ENCODE assay signal across 8 cellular contexts in the genomic region with DNA sequence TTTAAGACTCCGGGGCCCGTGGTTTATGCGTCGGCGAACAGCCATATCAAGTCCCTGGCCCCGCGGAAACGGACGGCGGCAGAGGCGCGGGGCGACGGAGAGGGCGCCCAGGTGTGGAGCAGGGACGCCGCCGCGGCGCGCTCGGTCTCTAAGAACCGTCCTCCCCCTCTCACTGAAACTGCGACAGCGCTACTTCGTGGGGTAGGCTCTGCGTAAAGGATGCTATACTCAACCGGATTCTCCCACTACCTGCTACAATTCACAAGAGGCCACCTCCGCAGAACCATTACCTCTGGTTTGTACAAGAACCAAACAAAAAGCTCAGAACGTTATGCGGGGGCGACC. TPM values are rescaled to one million over a fixed set of nuclear protein-coding genes. Genes with fewer than 3 reads are reported as not detected.
DNase-seq lines count a peak whose midpoint lies in the region; ATAC-seq, FAIRE-seq and TF ChIP-seq lines count a peak whose summit lies in the region.

No MANE protein-coding gene starts in this region.

- H3K27me3 ChIP-seq in uterus = no peaks in the 10 kb centered on the region

- DNase-seq in NCI-H2081 (lab: John Stamatoyannopoulos, UW) (peak; percentile 30 to 48), NCI-H2081 treated with DMSO at 0.1 percent for 48 hours (lab: John Stamatoyannopoulos, UW) (no peak), H54 (ENCODE audit: insufficient read length, low spot score) (peak; percentile 63), LoVo (ENCODE audit: low spot score) (peak; percentile 56), epithelial cell of prostate (ENCODE audit: low read depth, low spot score) (no peak), uterus (no peak)
- DNase-seq in activated CD8-positive, alpha-beta T cell treated with anti-CD3 and anti-CD28 coated beads for 36 hours = peak; percentile 71
- peak in 5 of 10 donors; percentile 26 to 47 (median 45) for DNase-seq in naive thymus-derived CD8-positive, alpha-beta T cell

- H3K4me3 ChIP-seq in uterus = peak overlapping the region; percentile 80 to 91

- no peaks in the 10 kb centered on the region for H3K27me3 Mint-ChIP-seq in activated CD8-positive, alpha-beta T cell treated with anti-CD3 and anti-CD28 coated beads for 36 hours
- no peaks in the 10 kb centered on the region for H3K27me3 Mint-ChIP-seq in naive thymus-derived CD8-positive, alpha-beta T cell

- H3K27ac ChIP-seq in epithelial cell of prostate = peak overlapping the region; percentile 55
- peak overlapping the region; percentile 87 to 90 for H3K27ac ChIP-seq in uterus

- no peak for TF ChIP-seq CTCF in activated CD8-positive, alpha-beta T cell treated with anti-CD3 and anti-CD28 coated beads for 36 hours (IDR thresholded peaks at IDR 0.05)
- no peak for TF ChIP-seq CTCF in uterus (IDR thresholded peaks at IDR 0.05)

- no peaks in the 10 kb centered on the region for H3K4me1 ChIP-seq in uterus

- intact Hi-C loops in activated CD8-positive, alpha-beta T cell treated with anti-CD3 and anti-CD28 coated beads for 36 hours (cut with micrococcal nuclease) = loop anchor here (5.0 kb wide), 1 partner anchor 56 kb away; no protein-coding TSS in a partner anchor
- intact Hi-C loops in uterus (cut with DNase I; ENCODE audit: low total_unique reads) = no loop called here

- no peaks in the 10 kb centered on the region for H3K9me3 ChIP-seq in uterus

- ATAC-seq in activated CD8-positive, alpha-beta T cell treated with anti-CD3 and anti-CD28 coated beads for 36 hours = peak; percentile 73
- ATAC-seq in naive thymus-derived CD8-positive, alpha-beta T cell = peak; percentile 71 to 78

- TF ChIP-seq POLR2A in H54 (IDR thresholded peaks at IDR 0.05; ENCODE audit: low read depth, low read length) (no peak), uterus (IDR thresholded peaks at IDR 0.05) (no peak)

- no peak for FAIRE-seq in H54 (lab: Jason Lieb, UNC)

- H3K4me3 Mint-ChIP-seq in activated CD8-positive, alpha-beta T cell treated with anti-CD3 and anti-CD28 coated beads for 36 hours = peak overlapping the region; percentile 85
- peak overlapping the region; percentile 88 to 99 (median 98) for H3K4me3 Mint-ChIP-seq in naive thymus-derived CD8-positive, alpha-beta T cell

- no peaks in the 10 kb centered on the region for H3K9me3 Mint-ChIP-seq in activated CD8-positive, alpha-beta T cell treated with anti-CD3 and anti-CD28 coated beads for 36 hours
- no peaks in the 10 kb centered on the region for H3K9me3 Mint-ChIP-seq in naive thymus-derived CD8-positive, alpha-beta T cell

- H3K27ac Mint-ChIP-seq in activated CD8-positive, alpha-beta T cell treated with anti-CD3 and anti-CD28 coated beads for 36 hours = peak overlapping the region; percentile 89
- peak overlapping the region; percentile 77 to 97 (median 95) for H3K27ac Mint-ChIP-seq in naive thymus-derived CD8-positive, alpha-beta T cell

- CTCF ChIA-PET in activated CD8-positive, alpha-beta T cell treated with anti-CD3 and anti-CD28 coated beads for 36 hours (lab: Charles Lee) = no interaction called here

- POLR2A ChIA-PET in activated CD8-positive, alpha-beta T cell treated with anti-CD3 and anti-CD28 coated beads for 36 hours (lab: Charles Lee) = interaction anchor here (0.7 to 2.0 kb wide), 5 partner anchors 21 to 177 kb away, joined by 3 to 9 read pairs (median 3); a partner anchor contains a TSS
- POLR2A ChIA-PET in naive thymus-derived CD8-positive, alpha-beta T cell (lab: Charles Lee) = interaction anchor here (1.0 to 2.3 kb wide), 7 partner anchors 20 to 234 kb away, joined by 3 to 13 read pairs (median 6); a partner anchor contains a TSS

- H3K36me3 ChIP-seq in uterus = no peaks in the 10 kb centered on the region

- H3K36me3 Mint-ChIP-seq in activated CD8-positive, alpha-beta T cell treated with anti-CD3 and anti-CD28 coated beads for 36 hours (ENCODE audit: low read depth) = peaks cover 11% of the 10 kb centered on the region
- H3K36me3 Mint-ChIP-seq in naive thymus-derived CD8-positive, alpha-beta T cell = peaks cover 0 to 14% (median 0%) of the 10 kb centered on the region in 3 donors

- peaks cover 17% of the 10 kb centered on the region for H3K4me1 Mint-ChIP-seq in activated CD8-positive, alpha-beta T cell treated with anti-CD3 and anti-CD28 coated beads for 36 hours (ENCODE audit: low read depth)
- H3K4me1 Mint-ChIP-seq in naive thymus-derived CD8-positive, alpha-beta T cell = peaks cover 9 to 36% (median 24%) of the 10 kb centered on the region in 4 donors

RNA-seq across cellular contexts. Expression of a gene that starts 0.4 kb away (rescaled TPM):
- 10 to 100 TPM; 19.8 to 21.5 TPM for total RNA-seq in activated CD8-positive, alpha-beta T cell treated with anti-CD3 and anti-CD28 coated beads for 36 hours
- 100 to 1,000 TPM; 119 to 122 TPM for total RNA-seq in naive thymus-derived CD8-positive, alpha-beta T cell
- polyA plus RNA-seq in naive thymus-derived CD8-positive, alpha-beta T cell = 10 to 100 TPM; 13.6 to 18.5 (median 15.5) TPM
- total RNA-seq in uterus = 100 to 1,000 TPM in 1 of 4 donors, 10 to 100 TPM in 3; 16.8 to 138 (median 61.6) TPM

RNA-seq across cellular contexts. Expression of a gene that starts 37.5 kb away (rescaled TPM):
- 100 to 1,000 TPM; 105 to 123 TPM for total RNA-seq in activated CD8-positive, alpha-beta T cell treated with anti-CD3 and anti-CD28 coated beads for 36 hours
- 100 to 1,000 TPM; 357 to 370 TPM for total RNA-seq in naive thymus-derived CD8-positive, alpha-beta T cell
- 100 to 1,000 TPM; 144 to 157 (median 150) TPM for polyA plus RNA-seq in naive thymus-derived CD8-positive, alpha-beta T cell
- total RNA-seq in uterus = 100 to 1,000 TPM in 3 of 4 donors, 10 to 100 TPM in 1; 94.7 to 874 (median 439) TPM

RNA-seq across cellular contexts. Expression of a gene that starts 49.5 kb away (rescaled TPM):
- 10 to 100 TPM; 92.4 to 94.6 TPM for total RNA-seq in activated CD8-positive, alpha-beta T cell treated with anti-CD3 and anti-CD28 coated beads for 36 hours
- total RNA-seq in naive thymus-derived CD8-positive, alpha-beta T cell = 10 to 100 TPM; 88.1 to 89.2 TPM
- 10 to 100 TPM; 11.0 to 40.6 (median 20.8) TPM for polyA plus RNA-seq in naive thymus-derived CD8-positive, alpha-beta T cell
- 1,000 to 10,000 TPM in 1 of 4 donors, 100 to 1,000 TPM in 1, 10 to 100 TPM in 2; 58.8 to 2,513 (median 108) TPM for total RNA-seq in uterus

RNA-seq across cellular contexts. Expression of a gene that starts 51.5 kb away (rescaled TPM):
- 10 to 100 TPM; 62.8 to 65.9 TPM for total RNA-seq in activated CD8-positive, alpha-beta T cell treated with anti-CD3 and anti-CD28 coated beads for 36 hours
- total RNA-seq in naive thymus-derived CD8-positive, alpha-beta T cell = 100 to 1,000 TPM; 170 to 175 TPM
- polyA plus RNA-seq in naive thymus-derived CD8-positive, alpha-beta T cell = 10 to 100 TPM in 2 of 3 donors, 1 to 10 TPM in 1; 7.8 to 20.9 (median 13.5) TPM
- total RNA-seq in uterus = 10 to 100 TPM; 31.8 to 87.4 (median 66.4) TPM

Comparison
In these comparisons a context has a peak if more than half of its experiments do, and no peak if none do; other contexts are left out.
1. DNase-seq: peak in NCI-H2081 (2 of 2), H54 (single experiment), LoVo (single experiment) and activated CD8-positive, alpha-beta T cell treated with anti-CD3 and anti-CD28 coated beads for 36 hours (single experiment); none in NCI-H2081 treated with DMSO at 0.1 percent for 48 hours (single experiment), epithelial cell of prostate (single experiment) and uterus (0 of 2).